Comparison of ENCODE assay signal across 1 cellular context in genomic region chr16:276360-277077, GRCh38.
TF ChIP-seq lines count a peak whose summit lies in the region.

No MANE protein-coding gene starts in this region.

TF ChIP-seq in SK-N-SH, 30 proteins besides CTCF, POLR2A, EP300 and RAD21 (continued from another document):
- TF ChIP-seq REST (IDR thresholded peaks at IDR 0.05; ENCODE audit: low read depth, low read length), result no peak
- TF ChIP-seq, protein P1, sequence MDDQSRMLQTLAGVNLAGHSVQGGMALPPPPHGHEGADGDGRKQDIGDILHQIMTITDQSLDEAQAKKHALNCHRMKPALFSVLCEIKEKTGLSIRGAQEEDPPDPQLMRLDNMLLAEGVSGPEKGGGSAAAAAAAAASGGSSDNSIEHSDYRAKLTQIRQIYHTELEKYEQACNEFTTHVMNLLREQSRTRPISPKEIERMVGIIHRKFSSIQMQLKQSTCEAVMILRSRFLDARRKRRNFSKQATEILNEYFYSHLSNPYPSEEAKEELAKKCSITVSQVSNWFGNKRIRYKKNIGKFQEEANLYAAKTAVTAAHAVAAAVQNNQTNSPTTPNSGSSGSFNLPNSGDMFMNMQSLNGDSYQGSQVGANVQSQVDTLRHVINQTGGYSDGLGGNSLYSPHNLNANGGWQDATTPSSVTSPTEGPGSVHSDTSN (IDR thresholded peaks at IDR 0.05), result no peak
